In genomic region chr5:126595486-126596083, GRCh38 we compare ENCODE assay signal across 8 cellular contexts. TPM values are rescaled to one million over a fixed set of nuclear protein-coding genes. Genes with fewer than 3 reads are reported as not detected.
DNase-seq lines count a peak whose midpoint lies in the region; ATAC-seq lines count a peak whose summit lies in the region.

No MANE protein-coding gene starts in this region.

- peaks cover 53% of the 10 kb centered on the region for H3K27me3 Mint-ChIP-seq in central memory CD8-positive, alpha-beta T cell
- peaks cover 10 to 23% of the 10 kb centered on the region in 2 donors for H3K27me3 Mint-ChIP-seq in natural killer cell treated with Interleukin-12 subunit alpha and Interleukin-12 subunit beta and Interleukin-15 and Interleukin-18, amount 100 ng/mL, for 72 hours

- DNase-seq in central memory CD8-positive, alpha-beta T cell (ENCODE audit: low spot score in 2 of 2) = no peak
- no peak for DNase-seq in natural killer cell treated with Interleukin-12 subunit alpha and Interleukin-12 subunit beta and Interleukin-15 and Interleukin-18, amount 100 ng/mL, for 72 hours (ENCODE audit: low spot score)
- no peak for DNase-seq in OCI-M1 (lab: John Stamatoyannopoulos, UW)
- DNase-seq in NCI-H1436 treated with DMSO at 0.1 percent for 48 hours (lab: John Stamatoyannopoulos, UW) = no peak
- no peak for DNase-seq in left colon
- DNase-seq in HT-29 (ENCODE audit: low spot score) = no peak

- H3K9me3 Mint-ChIP-seq in central memory CD8-positive, alpha-beta T cell = no peaks in the 10 kb centered on the region
- H3K9me3 Mint-ChIP-seq in natural killer cell treated with Interleukin-12 subunit alpha and Interleukin-12 subunit beta and Interleukin-15 and Interleukin-18, amount 100 ng/mL, for 72 hours = no peaks in the 10 kb centered on the region

- H3K4me1 Mint-ChIP-seq in central memory CD8-positive, alpha-beta T cell = peaks cover 20% of the 10 kb centered on the region
- H3K4me1 Mint-ChIP-seq in natural killer cell treated with Interleukin-12 subunit alpha and Interleukin-12 subunit beta and Interleukin-15 and Interleukin-18, amount 100 ng/mL, for 72 hours (ENCODE audit: low read depth in 2 of 2) = peaks cover 12 to 14% of the 10 kb centered on the region in 2 donors

- H3K27ac Mint-ChIP-seq in central memory CD8-positive, alpha-beta T cell (ENCODE audit: low read depth) = no peak overlapping the region
- no peak overlapping the region for H3K27ac Mint-ChIP-seq in natural killer cell treated with Interleukin-12 subunit alpha and Interleukin-12 subunit beta and Interleukin-15 and Interleukin-18, amount 100 ng/mL, for 72 hours

- intact Hi-C loops in left colon (cut with DNase I, micrococcal nuclease) = no loop called here

- H3K4me3 Mint-ChIP-seq in central memory CD8-positive, alpha-beta T cell = peak overlapping the region; percentile 77
- peak overlapping the region; percentile 75 for H3K4me3 Mint-ChIP-seq in natural killer cell treated with Interleukin-12 subunit alpha and Interleukin-12 subunit beta and Interleukin-15 and Interleukin-18, amount 100 ng/mL, for 72 hours

- peak; percentile 24 for ATAC-seq in GM18519 (IDR thresholded peaks at IDR 0.05; ENCODE audit: low FRiP score, unreplicated experiment)
- ATAC-seq in HG02973 (IDR thresholded peaks at IDR 0.05; ENCODE audit: unreplicated experiment) = peak; percentile 10
- ATAC-seq in central memory CD8-positive, alpha-beta T cell (replicated peaks; ENCODE audit: extremely low read depth, poor library complexity, severe bottlenecking) = no peak
- peak in 1 of 2 donors; percentile 8 for ATAC-seq in natural killer cell treated with Interleukin-12 subunit alpha and Interleukin-12 subunit beta and Interleukin-15 and Interleukin-18, amount 100 ng/mL, for 72 hours
- no peak for ATAC-seq in left colon

- H3K36me3 Mint-ChIP-seq in central memory CD8-positive, alpha-beta T cell (ENCODE audit: insufficient read depth) = peaks cover 2% of the 10 kb centered on the region
- peaks cover 4% of the 10 kb centered on the region for H3K36me3 Mint-ChIP-seq in natural killer cell treated with Interleukin-12 subunit alpha and Interleukin-12 subunit beta and Interleukin-15 and Interleukin-18, amount 100 ng/mL, for 72 hours

RNA-seq across cellular contexts. Expression of gene ALDH7A1, which starts 0.6 kb away (rescaled TPM):
- total RNA-seq in natural killer cell treated with Interleukin-12 subunit alpha and Interleukin-12 subunit beta and Interleukin-15 and Interleukin-18, amount 100 ng/mL, for 72 hours = 1 to 10 TPM in 1 of 2 donors, under 1 TPM in 1; 0.81 to 1.2 TPM
- 10 to 100 TPM; 50.5 to 61.8 TPM for total RNA-seq in left colon
- 14.1 and 15.2 TPM in 2 replicates for total RNA-seq in HT-29 (2014; rRNA removed; shearing (Covaris generic))

RNA-seq across cellular contexts. Expression of gene PHAX, which starts 5.2 kb away (rescaled TPM):
- total RNA-seq in natural killer cell treated with Interleukin-12 subunit alpha and Interleukin-12 subunit beta and Interleukin-15 and Interleukin-18, amount 100 ng/mL, for 72 hours = 10 to 100 TPM; 31.5 to 37.7 TPM
- 10 to 100 TPM; 30.8 to 31.8 TPM for total RNA-seq in left colon
- total RNA-seq in HT-29 (2014; rRNA removed; shearing (Covaris generic)) = 14.8 and 20.3 TPM in 2 replicates

Comparison
In these comparisons a context has a peak if more than half of its experiments do, and no peak if none do; other contexts are left out.
1. ATAC-seq: peak in GM18519 (single experiment) and HG02973 (single experiment); none in central memory CD8-positive, alpha-beta T cell (single experiment) and left colon (single experiment).